ENCODE assay signal across 11 cellular contexts in genomic region chr6:11903645-11904044, GRCh38.
"Had no signal": no experiment of that assay in that cellular context is flagged by ENCODE, and none has a peak within 500 bp of the region (broad histone marks: within the 10 kb centered on the region; RNA-seq: fewer than 3 reads in every experiment).

No MANE protein-coding gene starts in this region.

- H3K9me3 ChIP-seq: HAP-1 had no signal

- H3K9ac ChIP-seq: GM23248 had no signal

- H3K27ac Mint-ChIP-seq: GM23338, H9, HFFc6 had no signal

- H3K4me3 ChIP-seq: GM23248, GM23338, HAP-1 had no signal

- H3K4me1 ChIP-seq: HAP-1 had no signal

- ATAC-seq: GM23338, HCT116 had no signal

- H3K9me3 Mint-ChIP-seq: HFFc6 had no signal

- H3K36me3 ChIP-seq: HAP-1 had no signal

- DNase-seq: GM23248, GOT3, H7, H9, HCEC 1CT, HFFc6 had no signal

- H2AFZ ChIP-seq: GM23248, GM23338 had no signal

- H3K4me2 ChIP-seq: GM23338 had no signal

- H3K27ac ChIP-seq: GM23248 had no signal

- FAIRE-seq: H1, H54 had no signal

- H3K4me3 Mint-ChIP-seq: GM23338, H9, HFFc6 had no signal
